1 cellular context compared by ENCODE assay signal in genomic region chr11:119134389-119134978, GRCh38.
TF ChIP-seq lines count a peak whose summit lies in the region.

No MANE protein-coding gene starts in this region.

TF ChIP-seq in WTC11, 78 proteins besides CTCF, POLR2A, EP300 and RAD21 (continued from another document):
- TF ChIP-seq, protein P1, sequence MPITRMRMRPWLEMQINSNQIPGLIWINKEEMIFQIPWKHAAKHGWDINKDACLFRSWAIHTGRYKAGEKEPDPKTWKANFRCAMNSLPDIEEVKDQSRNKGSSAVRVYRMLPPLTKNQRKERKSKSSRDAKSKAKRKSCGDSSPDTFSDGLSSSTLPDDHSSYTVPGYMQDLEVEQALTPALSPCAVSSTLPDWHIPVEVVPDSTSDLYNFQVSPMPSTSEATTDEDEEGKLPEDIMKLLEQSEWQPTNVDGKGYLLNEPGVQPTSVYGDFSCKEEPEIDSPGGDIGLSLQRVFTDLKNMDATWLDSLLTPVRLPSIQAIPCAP (CRISPR knock-in tag; IDR thresholded peaks at IDR 0.05): no peak
- TF ChIP-seq MXD4 (CRISPR knock-in tag; IDR thresholded peaks at IDR 0.05; ENCODE audit: borderline replicate concordance) (no peak), ZBTB21 (CRISPR knock-in tag; IDR thresholded peaks at IDR 0.05; ENCODE audit: borderline replicate concordance) (no peak), HMGA2 (CRISPR knock-in tag; IDR thresholded peaks at IDR 0.05) (no peak), ARID4B (CRISPR knock-in tag; IDR thresholded peaks at IDR 0.05; ENCODE audit: borderline replicate concordance) (no peak)
